33 cellular contexts compared by ENCODE assay signal in the genomic region with DNA sequence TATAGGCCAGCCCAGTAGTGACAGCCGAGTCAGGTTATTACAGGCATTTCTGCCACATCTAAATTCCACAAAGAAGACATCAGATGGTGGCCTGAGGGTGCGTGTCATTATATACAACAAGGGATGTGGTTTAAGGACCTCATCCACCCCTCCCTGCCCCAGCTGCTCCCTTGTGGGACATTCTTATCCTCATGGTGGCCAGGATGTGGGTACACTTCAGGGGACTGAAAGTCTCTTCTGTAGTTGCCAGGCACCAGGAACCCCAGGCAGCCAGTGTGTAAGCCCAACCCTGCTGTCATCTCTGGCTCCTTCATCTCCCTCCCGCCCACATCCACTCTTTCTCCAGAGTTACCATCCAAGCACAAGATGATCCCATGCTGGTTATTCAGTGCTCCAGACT.
DNase-seq lines count a peak whose midpoint lies in the region; ATAC-seq and TF ChIP-seq lines count a peak whose summit lies in the region.
"Had no signal": no experiment of that assay in that cellular context is flagged by ENCODE, and none has a peak within 500 bp of the region (broad histone marks: within the 10 kb centered on the region; RNA-seq: fewer than 3 reads in every experiment).

No MANE protein-coding gene starts in this region.

- H3K9me3 ChIP-seq in upper lobe of left lung (no peaks in the 10 kb centered on the region), SK-N-SH (no peaks in the 10 kb centered on the region)
- H3K9me3 ChIP-seq in CD8-positive, alpha-beta memory T cell (ENCODE audit: low read length): no peaks in the 10 kb centered on the region
- H3K9me3 ChIP-seq: adrenal gland, left lung, ovary, SJSA1, testis, uterus had no signal

- no peaks in the 10 kb centered on the region for H3K36me3 Mint-ChIP-seq in activated naive CD8-positive, alpha-beta T cell treated with anti-CD3 and anti-CD28 coated beads for 36 hours
- no peaks in the 10 kb centered on the region for H3K36me3 Mint-ChIP-seq in activated naive CD8-positive, alpha-beta T cell treated with anti-CD3 and anti-CD28 coated beads, Interleukin-2, amount 50 U/mL, for 24 hours (ENCODE audit: low read depth)
- H3K36me3 Mint-ChIP-seq in activated T-helper 17 cell treated with anti-CD3 and anti-CD28 coated beads, Interleukin-2, amount 50 U/mL, for 72 hours (ENCODE audit: low read depth): no peaks in the 10 kb centered on the region
- no peaks in the 10 kb centered on the region for H3K36me3 Mint-ChIP-seq in CD8-positive, alpha-beta memory T cell
- H3K36me3 Mint-ChIP-seq: T-cell had no signal

- 69 to 90% methylated on average over 3 of the region's 3 CpGs for WGBS in upper lobe of left lung, 2 donors
- WGBS in SK-N-SH (ENCODE audit: low lambda C conversion rate): 90% methylated on average over 2 of the region's 3 CpGs

- no peaks in the 10 kb centered on the region for H3K36me3 ChIP-seq in upper lobe of left lung
- H3K36me3 ChIP-seq in CD8-positive, alpha-beta memory T cell (ENCODE audit: insufficient read depth, low read length): no peaks in the 10 kb centered on the region
- peaks cover 0 to 9% of the 10 kb centered on the region in 2 experiments for H3K36me3 ChIP-seq in SK-N-SH (replicated peaks in 1 of 2; ENCODE audit: control insufficient read depth in 1 of 2, insufficient read depth in 2 of 2, low read length in 1 of 2)
- H3K36me3 ChIP-seq: adrenal gland, left lung, ovary, SJSA1, uterus had no signal

- DNase-seq in activated naive CD8-positive, alpha-beta T cell treated with anti-CD3 and anti-CD28 coated beads for 36 hours: peak; percentile 17
- no peak for DNase-seq in activated naive CD8-positive, alpha-beta T cell treated with anti-CD3 and anti-CD28 coated beads, Interleukin-2, amount 50 U/mL, for 24 hours
- DNase-seq in Jurkat, Clone E6-1 (ENCODE audit: low read depth, low spot score): peak; percentile 86
- DNase-seq in upper lobe of left lung (no peak), SK-N-SH (no peak)
- DNase-seq in CD8-positive, alpha-beta memory T cell: no peak
- DNase-seq: ACHN; activated B cell treated with CpG ODN at 0.5 μM for 24 hours; activated CD8-positive, alpha-beta memory T cell treated with anti-CD3 and anti-CD28 coated beads for 24 hours; activated effector memory CD4-positive, alpha-beta T cell treated with anti-CD3 and anti-CD28 coated beads, Interleukin-2, amount 50 U/mL, for 16 hours; activated T-cell treated with anti-CD3 and anti-CD28 coated beads, Interleukin-2, amount 50 U/mL, for 1 hour; adrenal gland; central memory CD4-positive, alpha-beta T cell; effector memory CD8-positive, alpha-beta T cell; glutamatergic neuron; GM23248; HFFc6; left lung; NCI-H1694 treated with DMSO at 0.1 percent for 48 hours; NCI-H446 treated with DMSO at 0.1 percent for 48 hours; NCI-H774; ovary; small intestine; stimulated activated naive CD4-positive, alpha-beta T cell treated with Interleukin-2 at 50 U/mL for 16 hours; T-cell; testis; uterus had no signal

- H4K20me1 ChIP-seq in SK-N-SH (ENCODE audit: insufficient read depth): 0 out of 2 replicates have a peak, but pooled peaks cover 4% of the 10 kb centered on the region

- no peak for TF ChIP-seq RAD21 in SK-N-SH (IDR thresholded peaks at IDR 0.05; ENCODE audit: low read length)

- H3K27ac ChIP-seq in upper lobe of left lung (no peak overlapping the region), SK-N-SH (ENCODE audit: low read depth in 2 of 2, low read length in 1 of 2) (no peak overlapping the region)
- H3K27ac ChIP-seq in CD8-positive, alpha-beta memory T cell (ENCODE audit: low read depth, low read length): no peak overlapping the region
- H3K27ac ChIP-seq: adrenal gland, GM23248, left lung, ovary, SJSA1, testis, uterus had no signal

- no peak overlapping the region for H3K27ac Mint-ChIP-seq in activated naive CD8-positive, alpha-beta T cell treated with anti-CD3 and anti-CD28 coated beads for 36 hours
- H3K27ac Mint-ChIP-seq in activated naive CD8-positive, alpha-beta T cell treated with anti-CD3 and anti-CD28 coated beads, Interleukin-2, amount 50 U/mL, for 24 hours: no peak overlapping the region
- no peak overlapping the region for H3K27ac Mint-ChIP-seq in activated T-helper 17 cell treated with anti-CD3 and anti-CD28 coated beads, Interleukin-2, amount 50 U/mL, for 72 hours
- H3K27ac Mint-ChIP-seq in CD8-positive, alpha-beta memory T cell: peak overlapping the region in 1 of 8 donors; percentile 32
- H3K27ac Mint-ChIP-seq: activated B cell treated with CpG ODN at 0.5 μM for 24 hours, B cell, memory B cell, T-cell had no signal

- TF ChIP-seq CTCF in upper lobe of left lung (IDR thresholded peaks at IDR 0.05) (no peak), SK-N-SH (IDR thresholded peaks at IDR 0.05) (no peak)

- no peak for ATAC-seq in activated naive CD8-positive, alpha-beta T cell treated with anti-CD3 and anti-CD28 coated beads, Interleukin-2, amount 50 U/mL, for 24 hours
- ATAC-seq in activated T-helper 17 cell treated with anti-CD3 and anti-CD28 coated beads, Interleukin-2, amount 50 U/mL, for 72 hours (replicated peaks): peak; percentile 44
- ATAC-seq in upper lobe of left lung (ENCODE audit: low FRiP score in 2 of 2): no peak
- ATAC-seq: effector memory CD8-positive, alpha-beta T cell; K562; left lung; T-cell had no signal

- no peaks in the 10 kb centered on the region for H3K9me3 Mint-ChIP-seq in activated naive CD8-positive, alpha-beta T cell treated with anti-CD3 and anti-CD28 coated beads for 36 hours
- H3K9me3 Mint-ChIP-seq in activated naive CD8-positive, alpha-beta T cell treated with anti-CD3 and anti-CD28 coated beads, Interleukin-2, amount 50 U/mL, for 24 hours: no peaks in the 10 kb centered on the region
- H3K9me3 Mint-ChIP-seq in activated T-helper 17 cell treated with anti-CD3 and anti-CD28 coated beads, Interleukin-2, amount 50 U/mL, for 72 hours: no peaks in the 10 kb centered on the region
- H3K9me3 Mint-ChIP-seq in CD8-positive, alpha-beta memory T cell: no peaks in the 10 kb centered on the region
- H3K9me3 Mint-ChIP-seq: activated B cell treated with CpG ODN at 0.5 μM for 24 hours; effector memory CD8-positive, alpha-beta T cell; HFFc6; memory B cell; neural crest cell; T-cell had no signal

- no peak overlapping the region for H2AFZ ChIP-seq in SK-N-SH (ENCODE audit: low read depth)
- H2AFZ ChIP-seq: GM23248 had no signal

- H3K27me3 Mint-ChIP-seq in activated naive CD8-positive, alpha-beta T cell treated with anti-CD3 and anti-CD28 coated beads for 36 hours: peaks cover 32% of the 10 kb centered on the region
- H3K27me3 Mint-ChIP-seq in activated naive CD8-positive, alpha-beta T cell treated with anti-CD3 and anti-CD28 coated beads, Interleukin-2, amount 50 U/mL, for 24 hours: peaks cover 26% of the 10 kb centered on the region
- H3K27me3 Mint-ChIP-seq in activated T-helper 17 cell treated with anti-CD3 and anti-CD28 coated beads, Interleukin-2, amount 50 U/mL, for 72 hours: peaks cover 41% of the 10 kb centered on the region
- H3K27me3 Mint-ChIP-seq in CD8-positive, alpha-beta memory T cell: peaks cover 10 to 63% of the 10 kb centered on the region in 2 donors

- no peak overlapping the region for H3K9ac ChIP-seq in SK-N-SH
- H3K9ac ChIP-seq: GM23248 had no signal

- H3K27me3 ChIP-seq in upper lobe of left lung: peaks cover 0 to 2% (median under 1%) of the 10 kb centered on the region in 4 donors
- peaks cover 13% of the 10 kb centered on the region for H3K27me3 ChIP-seq in CD8-positive, alpha-beta memory T cell (ENCODE audit: insufficient read depth, low read length, poor library complexity, severe bottlenecking)
- H3K27me3 ChIP-seq in SK-N-SH (ENCODE audit: insufficient read depth): no peaks in the 10 kb centered on the region
- H3K27me3 ChIP-seq: ovary, testis had no signal

- CTCF ChIA-PET in CD8-positive, alpha-beta memory T cell (lab: Charles Lee): no interaction called here
- CTCF ChIA-PET in SK-N-SH (lab: Yijun Ruan, JAX): no interaction called here

- no peak for TF ChIP-seq POLR2A in upper lobe of left lung (IDR thresholded peaks at IDR 0.05)

- POLR2A ChIA-PET in CD8-positive, alpha-beta memory T cell (lab: Charles Lee): no interaction called here
- POLR2A ChIA-PET in SK-N-SH (lab: Yijun Ruan, JAX): no interaction called here

- H3K4me2 ChIP-seq in SK-N-SH: no peak overlapping the region

- H3F3A ChIP-seq in SK-N-SH (replicated peaks; ENCODE audit: insufficient read depth): peaks cover 9% of the 10 kb centered on the region

- H3K79me2 ChIP-seq in SK-N-SH (ENCODE audit: insufficient read depth): peaks cover 7% of the 10 kb centered on the region; the same call in 1 of the 2 replicates

- peaks cover 0 to 1% (median 1%) of the 10 kb centered on the region in 4 donors for H3K4me1 ChIP-seq in upper lobe of left lung
- H3K4me1 ChIP-seq in CD8-positive, alpha-beta memory T cell (ENCODE audit: insufficient read depth, low read length): no peaks in the 10 kb centered on the region
- peaks cover 0 to 24% of the 10 kb centered on the region in 2 experiments; a peak in 2 of 4 replicates for H3K4me1 ChIP-seq in SK-N-SH (ENCODE audit: control insufficient read depth in 1 of 2, insufficient read depth in 2 of 2, low read depth in 1 of 2, low read length in 1 of 2)
- H3K4me1 ChIP-seq: SJSA1, testis had no signal

- TF ChIP-seq EP300 in upper lobe of left lung (IDR thresholded peaks at IDR 0.05): no peak
- TF ChIP-seq EP300 in SK-N-SH (IDR thresholded peaks at IDR 0.05; ENCODE audit: borderline replicate concordance in 1 of 2, low read depth in 1 of 2, low read length in 1 of 2): no peak

- peaks cover 3% of the 10 kb centered on the region for H3K4me1 Mint-ChIP-seq in activated naive CD8-positive, alpha-beta T cell treated with anti-CD3 and anti-CD28 coated beads for 36 hours
- no peaks in the 10 kb centered on the region for H3K4me1 Mint-ChIP-seq in activated naive CD8-positive, alpha-beta T cell treated with anti-CD3 and anti-CD28 coated beads, Interleukin-2, amount 50 U/mL, for 24 hours
- H3K4me1 Mint-ChIP-seq in activated T-helper 17 cell treated with anti-CD3 and anti-CD28 coated beads, Interleukin-2, amount 50 U/mL, for 72 hours: no peaks in the 10 kb centered on the region
- H3K4me1 Mint-ChIP-seq in CD8-positive, alpha-beta memory T cell: peaks cover 0 to 3% (median 0%) of the 10 kb centered on the region in 3 donors
- H3K4me1 Mint-ChIP-seq: activated B cell treated with CpG ODN at 0.5 μM for 24 hours had no signal

- no peaks in the 10 kb centered on the region for H3K9me2 ChIP-seq in SK-N-SH

- H3K4me3 Mint-ChIP-seq in activated naive CD8-positive, alpha-beta T cell treated with anti-CD3 and anti-CD28 coated beads for 36 hours: no peak overlapping the region
- no peak overlapping the region for H3K4me3 Mint-ChIP-seq in activated naive CD8-positive, alpha-beta T cell treated with anti-CD3 and anti-CD28 coated beads, Interleukin-2, amount 50 U/mL, for 24 hours
- no peak overlapping the region for H3K4me3 Mint-ChIP-seq in activated T-helper 17 cell treated with anti-CD3 and anti-CD28 coated beads, Interleukin-2, amount 50 U/mL, for 72 hours
- no peak overlapping the region for H3K4me3 Mint-ChIP-seq in CD8-positive, alpha-beta memory T cell
- H3K4me3 Mint-ChIP-seq: activated B cell treated with CpG ODN at 0.5 μM for 24 hours; B cell; effector memory CD8-positive, alpha-beta T cell; HFFc6; memory B cell; neural crest cell; T-cell had no signal

- H3K4me3 ChIP-seq in Jurkat, Clone E6-1 (ENCODE audit: low read length): no peak overlapping the region
- H3K4me3 ChIP-seq in upper lobe of left lung (no peak overlapping the region), SK-N-SH (ENCODE audit: low read depth in 2 of 2, low read length in 1 of 2) (no peak overlapping the region)
- H3K4me3 ChIP-seq in CD8-positive, alpha-beta memory T cell (ENCODE audit: low read length): no peak overlapping the region
- H3K4me3 ChIP-seq: adrenal gland, GM23248, K562, left lung, ovary, SJSA1, testis, uterus had no signal

Comparison
In these comparisons a context has a peak if more than half of its experiments do, and no peak if none do; other contexts are left out.
1. DNase-seq: peak in activated naive CD8-positive, alpha-beta T cell treated with anti-CD3 and anti-CD28 coated beads for 36 hours (single experiment) and Jurkat, Clone E6-1 (single experiment); none in activated naive CD8-positive, alpha-beta T cell treated with anti-CD3 and anti-CD28 coated beads, Interleukin-2, amount 50 U/mL, for 24 hours (single experiment), upper lobe of left lung (0 of 2), CD8-positive, alpha-beta memory T cell (0 of 5) and SK-N-SH (single experiment).